In genomic region chr22:24925586-24926427, GRCh38 we compare ENCODE assay signal across 1 cellular context.
TF ChIP-seq lines count a peak whose summit lies in the region.

No MANE protein-coding gene starts in this region.

TF ChIP-seq in HepG2, 621 proteins besides CTCF, POLR2A, EP300 and RAD21:
- no peak for TF ChIP-seq SAFB2 (CRISPR knock-in tag; IDR thresholded peaks at IDR 0.05; ENCODE audit: borderline replicate concordance, low read depth)
- TF ChIP-seq ZNF780A (CRISPR knock-in tag; IDR thresholded peaks at IDR 0.05) = no peak
- TF ChIP-seq ZNF407 (CRISPR knock-in tag; IDR thresholded peaks at IDR 0.05; ENCODE audit: not compliant biosample characterization) = no peak
- TF ChIP-seq SRF (IDR thresholded peaks at IDR 0.05; ENCODE audit: low read depth, low read length) = no peak
- no peak for TF ChIP-seq RFX5 (IDR thresholded peaks at IDR 0.05; ENCODE audit: low read depth, low read length)
- TF ChIP-seq ZNF891 (CRISPR knock-in tag; IDR thresholded peaks at IDR 0.05) = no peak
- no peak for TF ChIP-seq ZSCAN5A (CRISPR knock-in tag; IDR thresholded peaks at IDR 0.05; ENCODE audit: borderline replicate concordance)
- no peak for TF ChIP-seq RBM22 (optimal IDR thresholded peaks at IDR 0.05; ENCODE audit: low read length)
- TF ChIP-seq ZHX1 (CRISPR knock-in tag; IDR thresholded peaks at IDR 0.05; ENCODE audit: low read depth) = no peak
- no peak for TF ChIP-seq RNF2 (conservative IDR thresholded peaks at IDR 0.05; ENCODE audit: low read depth)
- no peak for TF ChIP-seq TMF1 (CRISPR knock-in tag; IDR thresholded peaks at IDR 0.05; ENCODE audit: low read depth)
- no peak for TF ChIP-seq HDAC1 (CRISPR knock-in tag; IDR thresholded peaks at IDR 0.05)
- TF ChIP-seq ARNT2 (CRISPR knock-in tag; IDR thresholded peaks at IDR 0.05; ENCODE audit: low read depth) = no peak
- TF ChIP-seq NR1H2 (CRISPR knock-in tag; IDR thresholded peaks at IDR 0.05; ENCODE audit: borderline replicate concordance, low read depth) = no peak
- TF ChIP-seq CC2D1A (CRISPR knock-in tag; IDR thresholded peaks at IDR 0.05) = no peak
- TF ChIP-seq ZNF550 (CRISPR knock-in tag; IDR thresholded peaks at IDR 0.05; ENCODE audit: borderline replicate concordance) = no peak
- TF ChIP-seq CREM (IDR thresholded peaks at IDR 0.05) = no peak
- no peak for TF ChIP-seq CREM (CRISPR knock-in tag; IDR thresholded peaks at IDR 0.05)
TF ChIP-seq in HepG2: peak in this region for 0.
